Comparison of ENCODE assay signal across 10 cellular contexts in genomic region chr3:111861396-111861795, GRCh38. TPM values are rescaled to one million over a fixed set of nuclear protein-coding genes. Genes with fewer than 3 reads are reported as not detected.
DNase-seq lines count a peak whose midpoint lies in the region; ATAC-seq and TF ChIP-seq lines count a peak whose summit lies in the region.
"Had no signal": no experiment of that assay in that cellular context is flagged by ENCODE, and none has a peak within 500 bp of the region (broad histone marks: within the 10 kb centered on the region; RNA-seq: fewer than 3 reads in every experiment).

No MANE protein-coding gene starts in this region.

- DNase-seq in DMS 273 treated with DMSO at 0.1 percent for 48 hours (lab: John Stamatoyannopoulos, UW): peak; percentile 73
- peak; percentile 56 for DNase-seq in NCI-H82 treated with DMSO at 0.1 percent for 48 hours (lab: John Stamatoyannopoulos, UW; ENCODE audit: unreplicated experiment)
- no peak for DNase-seq in epithelial cell of proximal tubule (ENCODE audit: low read depth)
- DNase-seq in ovary: no peak
- no peak for DNase-seq in NCI-H748 treated with DMSO at 0.1 percent for 48 hours (lab: John Stamatoyannopoulos, UW)
- DNase-seq in C1 segment of cervical spinal cord (lab: John Stamatoyannopoulos, UW): no peak
- DNase-seq: activated B cell treated with CpG ODN at 0.5 μM for 24 hours; stimulated activated naive CD8-positive, alpha-beta T cell treated with anti-CD3 and anti-CD28 coated beads, Interleukin-15, Interleukin-2, amounts not matched to agents 100 U/mL and 50 U/mL, for 24 hours had no signal

- H3K4me3 ChIP-seq in epithelial cell of proximal tubule (ENCODE audit: low read depth, low read length): peak overlapping the region; percentile 85
- peak overlapping the region; percentile 88 for H3K4me3 ChIP-seq in ovary

- ATAC-seq in HG03108 (IDR thresholded peaks at IDR 0.05; ENCODE audit: unreplicated experiment): no peak
- no peak for ATAC-seq in esophagus mucosa
- ATAC-seq: stimulated activated naive CD8-positive, alpha-beta T cell treated with anti-CD3 and anti-CD28 coated beads, Interleukin-15, Interleukin-2, amounts not matched to agents 100 U/mL and 50 U/mL, for 24 hours had no signal

- intact Hi-C loops in ovary (cut with DNase I): loop anchor here in 2 of 4 donors (5.0 to 10.0 kb wide), 3 partner anchors 63 to 144 kb away; no protein-coding TSS in a partner anchor

- H3K36me3 ChIP-seq in ovary: no peaks in the 10 kb centered on the region

- no peaks in the 10 kb centered on the region for H3K9me3 ChIP-seq in ovary

- TF ChIP-seq CTCF in epithelial cell of proximal tubule (conservative IDR thresholded peaks at IDR 0.05; ENCODE audit: low read depth, low read length) (no peak), ovary (IDR thresholded peaks at IDR 0.05) (no peak)

- WGBS in ovary, 3 donors: 63 to 77% (median 74%) methylated on average over 7 of the region's 7 CpGs

- no peaks in the 10 kb centered on the region for H3K27me3 ChIP-seq in ovary

- no peak for TF ChIP-seq EP300 in ovary (IDR thresholded peaks at IDR 0.05)

- peak overlapping the region in 1 of 2 donors; percentile 84 for H3K27ac ChIP-seq in ovary

- peaks cover 11% of the 10 kb centered on the region for H3K4me1 ChIP-seq in ovary (ENCODE audit: insufficient read depth)

- no peak for TF ChIP-seq POLR2A in ovary (IDR thresholded peaks at IDR 0.05)

RNA-seq across cellular contexts. Expression of gene PHLDB2, which starts 2.3 kb away (rescaled TPM):
- total RNA-seq in epithelial cell of proximal tubule (36.9 and 37.5 TPM in 2 replicates), ovary (100 to 1,000 TPM in 1 of 7 donors, 10 to 100 TPM in 6; 13.1 to 141 (median 19.3) TPM), esophagus mucosa (22.2 TPM)
- 10 to 100 TPM in 1 of 2 donors, 1 to 10 TPM in 1; 9.0 to 26.7 TPM for polyA plus RNA-seq in ovary

Comparison
In these comparisons a context has a peak if more than half of its experiments do, and no peak if none do; other contexts are left out.
1. DNase-seq: peak in DMS 273 treated with DMSO at 0.1 percent for 48 hours (single experiment) and NCI-H82 treated with DMSO at 0.1 percent for 48 hours (single experiment); none in epithelial cell of proximal tubule (single experiment), ovary (0 of 5), NCI-H748 treated with DMSO at 0.1 percent for 48 hours (single experiment) and C1 segment of cervical spinal cord (0 of 14).